ENCODE assay signal across 1 cellular context in genomic region chr5:139488269-139488668, GRCh38.
TF ChIP-seq lines count a peak whose summit lies in the region.

No MANE protein-coding gene starts in this region.

TF ChIP-seq in GM23338, 12 proteins besides CTCF, POLR2A, EP300 and RAD21:
- TF ChIP-seq ZNF462 (CRISPR knock-in tag; IDR thresholded peaks at IDR 0.05) (no peak), NANOG (IDR thresholded peaks at IDR 0.05; ENCODE audit: borderline replicate concordance) (no peak), CREB1 (CRISPR knock-in tag; IDR thresholded peaks at IDR 0.05; ENCODE audit: low read depth) (no peak), EZH2phosphoT487 (IDR thresholded peaks at IDR 0.05; ENCODE audit: unreplicated experiment) (no peak), EZH2 (IDR thresholded peaks at IDR 0.05; ENCODE audit: low read depth, unreplicated experiment) (no peak), JUNB (IDR thresholded peaks at IDR 0.05; ENCODE audit: unreplicated experiment) (no peak), STAT1 (IDR thresholded peaks at IDR 0.05; ENCODE audit: unreplicated experiment) (no peak), POLR2AphosphoS5 (IDR thresholded peaks at IDR 0.05; ENCODE audit: low read depth) (no peak), ZNF331 (CRISPR knock-in tag; IDR thresholded peaks at IDR 0.05; ENCODE audit: low read depth) (no peak), ZNF114 (CRISPR knock-in tag; IDR thresholded peaks at IDR 0.05) (no peak)
- TF ChIP-seq, protein P1, sequence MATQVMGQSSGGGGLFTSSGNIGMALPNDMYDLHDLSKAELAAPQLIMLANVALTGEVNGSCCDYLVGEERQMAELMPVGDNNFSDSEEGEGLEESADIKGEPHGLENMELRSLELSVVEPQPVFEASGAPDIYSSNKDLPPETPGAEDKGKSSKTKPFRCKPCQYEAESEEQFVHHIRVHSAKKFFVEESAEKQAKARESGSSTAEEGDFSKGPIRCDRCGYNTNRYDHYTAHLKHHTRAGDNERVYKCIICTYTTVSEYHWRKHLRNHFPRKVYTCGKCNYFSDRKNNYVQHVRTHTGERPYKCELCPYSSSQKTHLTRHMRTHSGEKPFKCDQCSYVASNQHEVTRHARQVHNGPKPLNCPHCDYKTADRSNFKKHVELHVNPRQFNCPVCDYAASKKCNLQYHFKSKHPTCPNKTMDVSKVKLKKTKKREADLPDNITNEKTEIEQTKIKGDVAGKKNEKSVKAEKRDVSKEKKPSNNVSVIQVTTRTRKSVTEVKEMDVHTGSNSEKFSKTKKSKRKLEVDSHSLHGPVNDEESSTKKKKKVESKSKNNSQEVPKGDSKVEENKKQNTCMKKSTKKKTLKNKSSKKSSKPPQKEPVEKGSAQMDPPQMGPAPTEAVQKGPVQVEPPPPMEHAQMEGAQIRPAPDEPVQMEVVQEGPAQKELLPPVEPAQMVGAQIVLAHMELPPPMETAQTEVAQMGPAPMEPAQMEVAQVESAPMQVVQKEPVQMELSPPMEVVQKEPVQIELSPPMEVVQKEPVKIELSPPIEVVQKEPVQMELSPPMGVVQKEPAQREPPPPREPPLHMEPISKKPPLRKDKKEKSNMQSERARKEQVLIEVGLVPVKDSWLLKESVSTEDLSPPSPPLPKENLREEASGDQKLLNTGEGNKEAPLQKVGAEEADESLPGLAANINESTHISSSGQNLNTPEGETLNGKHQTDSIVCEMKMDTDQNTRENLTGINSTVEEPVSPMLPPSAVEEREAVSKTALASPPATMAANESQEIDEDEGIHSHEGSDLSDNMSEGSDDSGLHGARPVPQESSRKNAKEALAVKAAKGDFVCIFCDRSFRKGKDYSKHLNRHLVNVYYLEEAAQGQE (IDR thresholded peaks at IDR 0.05; ENCODE audit: unreplicated experiment), result no peak
- TF ChIP-seq, protein P2, sequence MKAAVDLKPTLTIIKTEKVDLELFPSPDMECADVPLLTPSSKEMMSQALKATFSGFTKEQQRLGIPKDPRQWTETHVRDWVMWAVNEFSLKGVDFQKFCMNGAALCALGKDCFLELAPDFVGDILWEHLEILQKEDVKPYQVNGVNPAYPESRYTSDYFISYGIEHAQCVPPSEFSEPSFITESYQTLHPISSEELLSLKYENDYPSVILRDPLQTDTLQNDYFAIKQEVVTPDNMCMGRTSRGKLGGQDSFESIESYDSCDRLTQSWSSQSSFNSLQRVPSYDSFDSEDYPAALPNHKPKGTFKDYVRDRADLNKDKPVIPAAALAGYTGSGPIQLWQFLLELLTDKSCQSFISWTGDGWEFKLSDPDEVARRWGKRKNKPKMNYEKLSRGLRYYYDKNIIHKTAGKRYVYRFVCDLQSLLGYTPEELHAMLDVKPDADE (IDR thresholded peaks at IDR 0.05), result no peak
TF ChIP-seq in GM23338: peak in this region for 0.
